1 cellular context compared by ENCODE assay signal in the genomic region with DNA sequence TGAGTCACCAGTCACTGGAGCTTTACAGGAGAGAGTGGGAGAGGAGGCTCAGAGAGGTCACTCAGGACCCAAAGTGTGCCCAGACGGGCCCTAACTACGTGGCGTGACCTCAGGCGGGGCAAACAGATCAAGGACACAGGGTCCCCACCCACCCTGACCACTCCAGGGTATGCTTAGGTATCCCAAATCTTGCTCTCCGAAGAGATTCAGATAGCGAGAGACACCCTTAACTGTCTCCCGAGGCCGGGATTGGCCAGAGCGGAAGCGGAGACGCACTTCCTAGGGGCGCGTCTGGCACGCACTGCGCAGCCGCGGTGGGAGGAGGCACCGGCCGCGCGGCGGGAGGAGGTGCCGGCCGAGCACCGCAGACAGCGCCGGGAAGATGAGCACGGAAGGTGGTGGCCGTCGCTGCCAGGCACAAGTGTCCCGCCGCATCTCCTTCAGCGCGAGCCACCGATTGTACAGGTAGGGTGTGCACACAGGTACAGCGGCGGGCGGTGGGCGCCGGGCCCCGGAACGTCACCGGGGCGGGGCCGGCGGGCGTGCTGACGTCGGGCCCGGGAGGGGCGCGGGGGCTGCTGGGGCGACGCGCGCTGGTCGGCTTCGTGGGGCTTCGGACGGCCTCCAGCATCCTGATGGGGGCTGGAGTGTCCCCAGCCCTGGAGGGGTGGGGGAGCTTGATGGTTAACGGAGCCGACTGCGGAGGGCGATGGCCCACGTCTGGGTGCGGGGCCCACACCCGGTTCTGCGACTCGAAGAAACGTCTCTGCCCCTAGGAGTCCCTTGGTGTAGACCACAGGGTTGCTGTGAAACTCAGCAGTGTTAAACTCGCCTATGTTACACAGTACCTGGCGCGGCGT.
TF ChIP-seq lines count a peak whose summit lies in the region.

A gene (plus strand): TSS at position 367 of the 860 bp plus-strand sequence. CDS start 16 bp downstream, at position 383.

TF ChIP-seq in H1, 55 proteins besides CTCF, POLR2A, EP300 and RAD21:
- TF ChIP-seq HDAC6 (IDR thresholded peaks at IDR 0.05; ENCODE audit: low read depth, low read length) (no peak), KDM4A (IDR thresholded peaks at IDR 0.05; ENCODE audit: low read depth, low read length, severe bottlenecking) (peak; percentile 95), EZH2 (IDR thresholded peaks at IDR 0.05; ENCODE audit: low read depth, low read length, severe bottlenecking) (no peak), YY1 (IDR thresholded peaks at IDR 0.05; ENCODE audit: low read depth, low read length) (0 out of 2 replicates have a peak, but pooled peaks have one; percentile 23), BACH1 (IDR thresholded peaks at IDR 0.05; ENCODE audit: low read length) (no peak; the same call in 1 of the 2 replicates), RBBP5 (IDR thresholded peaks at IDR 0.05; ENCODE audit: borderline replicate concordance, low read depth, low read length) (peak; percentile 90; the same call in 1 of the 2 replicates), TAF1 (IDR thresholded peaks at IDR 0.05; ENCODE audit: low read depth, low read length) (peak; percentile 70), RXRA (IDR thresholded peaks at IDR 0.05; ENCODE audit: insufficient read depth, low read depth, low read length) (no peak), POU5F1 (IDR thresholded peaks at IDR 0.05; ENCODE audit: low read depth, low read length) (no peak), JUND (IDR thresholded peaks at IDR 0.05; ENCODE audit: low read length) (no peak), POLR2AphosphoS5 (IDR thresholded peaks at IDR 0.05; ENCODE audit: low read depth, low read length) (peak; percentile 87), SP4 (IDR thresholded peaks at IDR 0.05; ENCODE audit: low read length) (no peak), RFX5 (IDR thresholded peaks at IDR 0.05; ENCODE audit: borderline replicate concordance, low read depth, low read length) (no peak), CTBP2 (IDR thresholded peaks at IDR 0.05; ENCODE audit: borderline replicate concordance, insufficient read depth, insufficient read length, low read length) (no peak), TAF7 (optimal IDR thresholded peaks at IDR 0.05; ENCODE audit: borderline replicate concordance, low read depth, low read length) (peak; percentile 54), PHF8 (conservative IDR thresholded peaks at IDR 0.05; ENCODE audit: low read depth, low read length) (peak; percentile 98), RNF2 (IDR thresholded peaks at IDR 0.05; ENCODE audit: borderline replicate concordance, low read depth, low read length, missing control alignments, poor library complexity, severe bottlenecking) (no peak), TEAD4 (IDR thresholded peaks at IDR 0.05; ENCODE audit: low read depth, low read length) (no peak), MAFK (IDR thresholded peaks at IDR 0.05; ENCODE audit: low read depth, low read length) (no peak), SUZ12 (IDR thresholded peaks at IDR 0.05; ENCODE audit: low read length) (no peak), NRF1 (IDR thresholded peaks at IDR 0.05; ENCODE audit: low read depth, low read length) (peak; percentile 59), EGR1 (IDR thresholded peaks at IDR 0.05; ENCODE audit: borderline replicate concordance, low read depth, low read length) (no peak), SP2 (IDR thresholded peaks at IDR 0.05; ENCODE audit: low read length) (no peak), NANOG (IDR thresholded peaks at IDR 0.05; ENCODE audit: insufficient read depth, low read depth, low read length, poor library complexity, severe bottlenecking) (no peak), CREB1 (IDR thresholded peaks at IDR 0.05) (peak; percentile 81), BRCA1 (IDR thresholded peaks at IDR 0.05; ENCODE audit: low read depth, low read length) (no peak), TBP (IDR thresholded peaks at IDR 0.05; ENCODE audit: low read depth, low read length) (peak; percentile 39; the same call in 1 of the 2 replicates), SRF (IDR thresholded peaks at IDR 0.05; ENCODE audit: low read depth, low read length) (no peak), ASH2L (IDR thresholded peaks at IDR 0.05; ENCODE audit: low read length) (peak; percentile 83)
- TF ChIP-seq, protein P1, sequence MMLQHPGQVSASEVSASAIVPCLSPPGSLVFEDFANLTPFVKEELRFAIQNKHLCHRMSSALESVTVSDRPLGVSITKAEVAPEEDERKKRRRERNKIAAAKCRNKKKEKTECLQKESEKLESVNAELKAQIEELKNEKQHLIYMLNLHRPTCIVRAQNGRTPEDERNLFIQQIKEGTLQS (IDR thresholded peaks at IDR 0.05; ENCODE audit: insufficient read depth, low read depth, low read length): no peak
- TF ChIP-seq, protein P2, sequence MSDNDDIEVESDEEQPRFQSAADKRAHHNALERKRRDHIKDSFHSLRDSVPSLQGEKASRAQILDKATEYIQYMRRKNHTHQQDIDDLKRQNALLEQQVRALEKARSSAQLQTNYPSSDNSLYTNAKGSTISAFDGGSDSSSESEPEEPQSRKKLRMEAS (IDR thresholded peaks at IDR 0.05): peak; percentile 61
- TF ChIP-seq, protein P3, sequence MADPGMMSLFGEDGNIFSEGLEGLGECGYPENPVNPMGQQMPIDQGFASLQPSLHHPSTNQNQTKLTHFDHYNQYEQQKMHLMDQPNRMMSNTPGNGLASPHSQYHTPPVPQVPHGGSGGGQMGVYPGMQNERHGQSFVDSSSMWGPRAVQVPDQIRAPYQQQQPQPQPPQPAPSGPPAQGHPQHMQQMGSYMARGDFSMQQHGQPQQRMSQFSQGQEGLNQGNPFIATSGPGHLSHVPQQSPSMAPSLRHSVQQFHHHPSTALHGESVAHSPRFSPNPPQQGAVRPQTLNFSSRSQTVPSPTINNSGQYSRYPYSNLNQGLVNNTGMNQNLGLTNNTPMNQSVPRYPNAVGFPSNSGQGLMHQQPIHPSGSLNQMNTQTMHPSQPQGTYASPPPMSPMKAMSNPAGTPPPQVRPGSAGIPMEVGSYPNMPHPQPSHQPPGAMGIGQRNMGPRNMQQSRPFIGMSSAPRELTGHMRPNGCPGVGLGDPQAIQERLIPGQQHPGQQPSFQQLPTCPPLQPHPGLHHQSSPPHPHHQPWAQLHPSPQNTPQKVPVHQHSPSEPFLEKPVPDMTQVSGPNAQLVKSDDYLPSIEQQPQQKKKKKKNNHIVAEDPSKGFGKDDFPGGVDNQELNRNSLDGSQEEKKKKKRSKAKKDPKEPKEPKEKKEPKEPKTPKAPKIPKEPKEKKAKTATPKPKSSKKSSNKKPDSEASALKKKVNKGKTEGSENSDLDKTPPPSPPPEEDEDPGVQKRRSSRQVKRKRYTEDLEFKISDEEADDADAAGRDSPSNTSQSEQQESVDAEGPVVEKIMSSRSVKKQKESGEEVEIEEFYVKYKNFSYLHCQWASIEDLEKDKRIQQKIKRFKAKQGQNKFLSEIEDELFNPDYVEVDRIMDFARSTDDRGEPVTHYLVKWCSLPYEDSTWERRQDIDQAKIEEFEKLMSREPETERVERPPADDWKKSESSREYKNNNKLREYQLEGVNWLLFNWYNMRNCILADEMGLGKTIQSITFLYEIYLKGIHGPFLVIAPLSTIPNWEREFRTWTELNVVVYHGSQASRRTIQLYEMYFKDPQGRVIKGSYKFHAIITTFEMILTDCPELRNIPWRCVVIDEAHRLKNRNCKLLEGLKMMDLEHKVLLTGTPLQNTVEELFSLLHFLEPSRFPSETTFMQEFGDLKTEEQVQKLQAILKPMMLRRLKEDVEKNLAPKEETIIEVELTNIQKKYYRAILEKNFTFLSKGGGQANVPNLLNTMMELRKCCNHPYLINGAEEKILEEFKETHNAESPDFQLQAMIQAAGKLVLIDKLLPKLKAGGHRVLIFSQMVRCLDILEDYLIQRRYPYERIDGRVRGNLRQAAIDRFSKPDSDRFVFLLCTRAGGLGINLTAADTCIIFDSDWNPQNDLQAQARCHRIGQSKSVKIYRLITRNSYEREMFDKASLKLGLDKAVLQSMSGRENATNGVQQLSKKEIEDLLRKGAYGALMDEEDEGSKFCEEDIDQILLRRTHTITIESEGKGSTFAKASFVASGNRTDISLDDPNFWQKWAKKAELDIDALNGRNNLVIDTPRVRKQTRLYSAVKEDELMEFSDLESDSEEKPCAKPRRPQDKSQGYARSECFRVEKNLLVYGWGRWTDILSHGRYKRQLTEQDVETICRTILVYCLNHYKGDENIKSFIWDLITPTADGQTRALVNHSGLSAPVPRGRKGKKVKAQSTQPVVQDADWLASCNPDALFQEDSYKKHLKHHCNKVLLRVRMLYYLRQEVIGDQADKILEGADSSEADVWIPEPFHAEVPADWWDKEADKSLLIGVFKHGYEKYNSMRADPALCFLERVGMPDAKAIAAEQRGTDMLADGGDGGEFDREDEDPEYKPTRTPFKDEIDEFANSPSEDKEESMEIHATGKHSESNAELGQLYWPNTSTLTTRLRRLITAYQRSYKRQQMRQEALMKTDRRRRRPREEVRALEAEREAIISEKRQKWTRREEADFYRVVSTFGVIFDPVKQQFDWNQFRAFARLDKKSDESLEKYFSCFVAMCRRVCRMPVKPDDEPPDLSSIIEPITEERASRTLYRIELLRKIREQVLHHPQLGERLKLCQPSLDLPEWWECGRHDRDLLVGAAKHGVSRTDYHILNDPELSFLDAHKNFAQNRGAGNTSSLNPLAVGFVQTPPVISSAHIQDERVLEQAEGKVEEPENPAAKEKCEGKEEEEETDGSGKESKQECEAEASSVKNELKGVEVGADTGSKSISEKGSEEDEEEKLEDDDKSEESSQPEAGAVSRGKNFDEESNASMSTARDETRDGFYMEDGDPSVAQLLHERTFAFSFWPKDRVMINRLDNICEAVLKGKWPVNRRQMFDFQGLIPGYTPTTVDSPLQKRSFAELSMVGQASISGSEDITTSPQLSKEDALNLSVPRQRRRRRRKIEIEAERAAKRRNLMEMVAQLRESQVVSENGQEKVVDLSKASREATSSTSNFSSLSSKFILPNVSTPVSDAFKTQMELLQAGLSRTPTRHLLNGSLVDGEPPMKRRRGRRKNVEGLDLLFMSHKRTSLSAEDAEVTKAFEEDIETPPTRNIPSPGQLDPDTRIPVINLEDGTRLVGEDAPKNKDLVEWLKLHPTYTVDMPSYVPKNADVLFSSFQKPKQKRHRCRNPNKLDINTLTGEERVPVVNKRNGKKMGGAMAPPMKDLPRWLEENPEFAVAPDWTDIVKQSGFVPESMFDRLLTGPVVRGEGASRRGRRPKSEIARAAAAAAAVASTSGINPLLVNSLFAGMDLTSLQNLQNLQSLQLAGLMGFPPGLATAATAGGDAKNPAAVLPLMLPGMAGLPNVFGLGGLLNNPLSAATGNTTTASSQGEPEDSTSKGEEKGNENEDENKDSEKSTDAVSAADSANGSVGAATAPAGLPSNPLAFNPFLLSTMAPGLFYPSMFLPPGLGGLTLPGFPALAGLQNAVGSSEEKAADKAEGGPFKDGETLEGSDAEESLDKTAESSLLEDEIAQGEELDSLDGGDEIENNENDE (IDR thresholded peaks at IDR 0.05; ENCODE audit: insufficient replicate concordance, low read length): no peak
- TF ChIP-seq, protein P4, sequence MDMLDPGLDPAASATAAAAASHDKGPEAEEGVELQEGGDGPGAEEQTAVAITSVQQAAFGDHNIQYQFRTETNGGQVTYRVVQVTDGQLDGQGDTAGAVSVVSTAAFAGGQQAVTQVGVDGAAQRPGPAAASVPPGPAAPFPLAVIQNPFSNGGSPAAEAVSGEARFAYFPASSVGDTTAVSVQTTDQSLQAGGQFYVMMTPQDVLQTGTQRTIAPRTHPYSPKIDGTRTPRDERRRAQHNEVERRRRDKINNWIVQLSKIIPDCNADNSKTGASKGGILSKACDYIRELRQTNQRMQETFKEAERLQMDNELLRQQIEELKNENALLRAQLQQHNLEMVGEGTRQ (IDR thresholded peaks at IDR 0.05; ENCODE audit: low read length): no peak
